In genomic region chr20:10675456-10675848, GRCh38 we compare ENCODE assay signal across 8 cellular contexts. TPM values are rescaled to one million over a fixed set of nuclear protein-coding genes. Genes with fewer than 3 reads are reported as not detected.
DNase-seq lines count a peak whose midpoint lies in the region; ATAC-seq and TF ChIP-seq lines count a peak whose summit lies in the region.
"Had no signal": no experiment of that assay in that cellular context is flagged by ENCODE, and none has a peak within 500 bp of the region (broad histone marks: within the 10 kb centered on the region; RNA-seq: fewer than 3 reads in every experiment).

No MANE protein-coding gene starts in this region.

- H3K9me3 ChIP-seq in HUES6 (ENCODE audit: control insufficient read depth, insufficient read depth, low read depth, low read length) = no peaks in the 10 kb centered on the region

- peaks cover 23% of the 10 kb centered on the region for H3K4me1 ChIP-seq in HUES6 (ENCODE audit: control insufficient read depth, insufficient read depth, low read length)

- H3K36me3 Mint-ChIP-seq in WTC11 = no peaks in the 10 kb centered on the region
- H3K36me3 Mint-ChIP-seq in glutamatergic neuron (ENCODE audit: unreplicated experiment) = no peaks in the 10 kb centered on the region
- H3K36me3 Mint-ChIP-seq: activated CD8-positive, alpha-beta memory T cell treated with anti-CD3 and anti-CD28 coated beads, Interleukin-2, amount 10 ng/mL, durations not matched to agents 7 days and 5 days had no signal

- H3K27ac ChIP-seq in HUES6 (ENCODE audit: low read depth, low read length) (no peak overlapping the region), skin epidermis (peak overlapping the region in 13 of 21 experiments; percentile 90 to 99 (median 98))

- H3K4me3 Mint-ChIP-seq in WTC11 = peak overlapping the region; percentile 74
- peak overlapping the region; percentile 80 for H3K4me3 Mint-ChIP-seq in glutamatergic neuron (ENCODE audit: unreplicated experiment)

- H3K9me3 Mint-ChIP-seq in WTC11 = no peaks in the 10 kb centered on the region
- H3K9me3 Mint-ChIP-seq in glutamatergic neuron (ENCODE audit: unreplicated experiment) = peaks cover 2% of the 10 kb centered on the region

- H3K27ac Mint-ChIP-seq in WTC11 (peak overlapping the region; percentile 82), glutamatergic neuron (ENCODE audit: unreplicated experiment) (no peak overlapping the region)
- H3K27ac Mint-ChIP-seq: activated CD8-positive, alpha-beta memory T cell treated with anti-CD3 and anti-CD28 coated beads, Interleukin-2, amount 10 ng/mL, durations not matched to agents 7 days and 5 days had no signal

- H3K27me3 ChIP-seq in HUES6 (ENCODE audit: control insufficient read depth, insufficient read depth, low read length) = no peaks in the 10 kb centered on the region

- H3K4me1 Mint-ChIP-seq in WTC11 = peaks cover 30% of the 10 kb centered on the region
- H3K4me1 Mint-ChIP-seq in glutamatergic neuron (ENCODE audit: low read depth, unreplicated experiment) = peaks cover 9% of the 10 kb centered on the region

- POLR2A ChIA-PET in WTC11 (lab: Charles Lee) = interaction anchor here (0.7 to 2.1 kb wide), 4 partner anchors 11 to 303 kb away, joined by 3 to 12 read pairs (median 6); no protein-coding TSS in a partner anchor

- H3K4me3 ChIP-seq in HUES6 (ENCODE audit: low read depth, low read length) (peak overlapping the region; percentile 93), skin epidermis (peak overlapping the region in 2 of 7 experiments; percentile 71)

- TF ChIP-seq CTCF in WTC11 (IDR thresholded peaks at IDR 0.05) (no peak), glutamatergic neuron (IDR thresholded peaks at IDR 0.05; ENCODE audit: partially characterized antibody, unreplicated experiment) (no peak)

- H3K27me3 Mint-ChIP-seq in WTC11 (ENCODE audit: low read depth) (no peaks in the 10 kb centered on the region), glutamatergic neuron (ENCODE audit: unreplicated experiment) (peaks cover 2% of the 10 kb centered on the region)

- DNase-seq in WTC11 (ENCODE audit: low spot score) (no peak), glutamatergic neuron (no peak), NCI-H524 (lab: John Stamatoyannopoulos, UW) (no peak)
- no peak for DNase-seq in stimulated activated CD4-positive, alpha-beta T cell treated with anti-CD3 and anti-CD28 coated beads, Interleukin-2, amount 100 ng/mL, for 48 hours

- CTCF ChIA-PET in WTC11 (lab: Charles Lee) = interaction anchor here (0.6 to 3.5 kb wide), 9 partner anchors 8 to 537 kb away, joined by 3 to 22 read pairs (median 4); no protein-coding TSS in a partner anchor

- no peaks in the 10 kb centered on the region; the same call in 1 of the 2 replicates for H3K36me3 ChIP-seq in HUES6 (ENCODE audit: control insufficient read depth, insufficient read depth, low read length)

- ATAC-seq in WTC11 = no peak
- no peak for ATAC-seq in HG02973 (IDR thresholded peaks at IDR 0.05; ENCODE audit: unreplicated experiment)

- H3K9ac ChIP-seq in HUES6 (ENCODE audit: low read length) = peak overlapping the region; percentile 90

TF ChIP-seq in WTC11, 78 proteins besides CTCF, POLR2A, EP300 and RAD21 (continues in another document):
- TF ChIP-seq CBFB (CRISPR knock-in tag; IDR thresholded peaks at IDR 0.05; ENCODE audit: low read depth) (no peak), RORB (CRISPR knock-in tag; IDR thresholded peaks at IDR 0.05) (no peak), ZNF423 (CRISPR knock-in tag; IDR thresholded peaks at IDR 0.05) (no peak), NR1H2 (CRISPR knock-in tag; IDR thresholded peaks at IDR 0.05) (no peak), IRF1 (CRISPR knock-in tag; IDR thresholded peaks at IDR 0.05) (no peak), GRHL2 (CRISPR knock-in tag; IDR thresholded peaks at IDR 0.05; ENCODE audit: insufficient replicate concordance, severe bottlenecking) (no peak), ZNF138 (CRISPR knock-in tag; conservative IDR thresholded peaks at IDR 0.05) (no peak), JAZF1 (CRISPR knock-in tag; IDR thresholded peaks at IDR 0.05) (no peak), NR3C1 (CRISPR knock-in tag; conservative IDR thresholded peaks at IDR 0.05; ENCODE audit: low read depth) (no peak), TP53 (CRISPR knock-in tag; IDR thresholded peaks at IDR 0.05) (no peak), NFATC4 (CRISPR knock-in tag; IDR thresholded peaks at IDR 0.05) (no peak)
- TF ChIP-seq, protein P1, sequence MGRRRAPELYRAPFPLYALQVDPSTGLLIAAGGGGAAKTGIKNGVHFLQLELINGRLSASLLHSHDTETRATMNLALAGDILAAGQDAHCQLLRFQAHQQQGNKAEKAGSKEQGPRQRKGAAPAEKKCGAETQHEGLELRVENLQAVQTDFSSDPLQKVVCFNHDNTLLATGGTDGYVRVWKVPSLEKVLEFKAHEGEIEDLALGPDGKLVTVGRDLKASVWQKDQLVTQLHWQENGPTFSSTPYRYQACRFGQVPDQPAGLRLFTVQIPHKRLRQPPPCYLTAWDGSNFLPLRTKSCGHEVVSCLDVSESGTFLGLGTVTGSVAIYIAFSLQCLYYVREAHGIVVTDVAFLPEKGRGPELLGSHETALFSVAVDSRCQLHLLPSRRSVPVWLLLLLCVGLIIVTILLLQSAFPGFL (CRISPR knock-in tag; IDR thresholded peaks at IDR 0.05; ENCODE audit: borderline replicate concordance) = no peak
- TF ChIP-seq, protein P2, sequence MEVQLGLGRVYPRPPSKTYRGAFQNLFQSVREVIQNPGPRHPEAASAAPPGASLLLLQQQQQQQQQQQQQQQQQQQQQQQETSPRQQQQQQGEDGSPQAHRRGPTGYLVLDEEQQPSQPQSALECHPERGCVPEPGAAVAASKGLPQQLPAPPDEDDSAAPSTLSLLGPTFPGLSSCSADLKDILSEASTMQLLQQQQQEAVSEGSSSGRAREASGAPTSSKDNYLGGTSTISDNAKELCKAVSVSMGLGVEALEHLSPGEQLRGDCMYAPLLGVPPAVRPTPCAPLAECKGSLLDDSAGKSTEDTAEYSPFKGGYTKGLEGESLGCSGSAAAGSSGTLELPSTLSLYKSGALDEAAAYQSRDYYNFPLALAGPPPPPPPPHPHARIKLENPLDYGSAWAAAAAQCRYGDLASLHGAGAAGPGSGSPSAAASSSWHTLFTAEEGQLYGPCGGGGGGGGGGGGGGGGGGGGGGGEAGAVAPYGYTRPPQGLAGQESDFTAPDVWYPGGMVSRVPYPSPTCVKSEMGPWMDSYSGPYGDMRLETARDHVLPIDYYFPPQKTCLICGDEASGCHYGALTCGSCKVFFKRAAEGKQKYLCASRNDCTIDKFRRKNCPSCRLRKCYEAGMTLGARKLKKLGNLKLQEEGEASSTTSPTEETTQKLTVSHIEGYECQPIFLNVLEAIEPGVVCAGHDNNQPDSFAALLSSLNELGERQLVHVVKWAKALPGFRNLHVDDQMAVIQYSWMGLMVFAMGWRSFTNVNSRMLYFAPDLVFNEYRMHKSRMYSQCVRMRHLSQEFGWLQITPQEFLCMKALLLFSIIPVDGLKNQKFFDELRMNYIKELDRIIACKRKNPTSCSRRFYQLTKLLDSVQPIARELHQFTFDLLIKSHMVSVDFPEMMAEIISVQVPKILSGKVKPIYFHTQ (CRISPR knock-in tag; IDR thresholded peaks at IDR 0.05) = no peak
- TF ChIP-seq, protein P3, sequence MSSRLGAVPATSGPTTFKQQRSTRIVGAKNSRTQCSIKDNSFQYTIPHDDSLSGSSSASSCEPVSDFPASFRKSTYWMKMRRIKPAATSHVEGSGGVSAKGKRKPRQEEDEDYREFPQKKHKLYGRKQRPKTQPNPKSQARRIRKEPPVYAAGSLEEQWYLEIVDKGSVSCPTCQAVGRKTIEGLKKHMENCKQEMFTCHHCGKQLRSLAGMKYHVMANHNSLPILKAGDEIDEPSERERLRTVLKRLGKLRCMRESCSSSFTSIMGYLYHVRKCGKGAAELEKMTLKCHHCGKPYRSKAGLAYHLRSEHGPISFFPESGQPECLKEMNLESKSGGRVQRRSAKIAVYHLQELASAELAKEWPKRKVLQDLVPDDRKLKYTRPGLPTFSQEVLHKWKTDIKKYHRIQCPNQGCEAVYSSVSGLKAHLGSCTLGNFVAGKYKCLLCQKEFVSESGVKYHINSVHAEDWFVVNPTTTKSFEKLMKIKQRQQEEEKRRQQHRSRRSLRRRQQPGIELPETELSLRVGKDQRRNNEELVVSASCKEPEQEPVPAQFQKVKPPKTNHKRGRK (CRISPR knock-in tag; IDR thresholded peaks at IDR 0.05; ENCODE audit: borderline replicate concordance) = no peak
- TF ChIP-seq, protein P4, sequence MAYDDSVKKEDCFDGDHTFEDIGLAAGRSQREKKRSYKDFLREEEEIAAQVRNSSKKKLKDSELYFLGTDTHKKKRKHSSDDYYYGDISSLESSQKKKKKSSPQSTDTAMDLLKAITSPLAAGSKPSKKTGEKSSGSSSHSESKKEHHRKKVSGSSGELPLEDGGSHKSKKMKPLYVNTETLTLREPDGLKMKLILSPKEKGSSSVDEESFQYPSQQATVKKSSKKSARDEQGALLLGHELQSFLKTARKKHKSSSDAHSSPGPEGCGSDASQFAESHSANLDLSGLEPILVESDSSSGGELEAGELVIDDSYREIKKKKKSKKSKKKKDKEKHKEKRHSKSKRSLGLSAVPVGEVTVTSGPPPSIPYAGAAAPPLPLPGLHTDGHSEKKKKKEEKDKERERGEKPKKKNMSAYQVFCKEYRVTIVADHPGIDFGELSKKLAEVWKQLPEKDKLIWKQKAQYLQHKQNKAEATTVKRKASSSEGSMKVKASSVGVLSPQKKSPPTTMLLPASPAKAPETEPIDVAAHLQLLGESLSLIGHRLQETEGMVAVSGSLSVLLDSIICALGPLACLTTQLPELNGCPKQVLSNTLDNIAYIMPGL (CRISPR knock-in tag; IDR thresholded peaks at IDR 0.05) = no peak
- TF ChIP-seq, protein P5, sequence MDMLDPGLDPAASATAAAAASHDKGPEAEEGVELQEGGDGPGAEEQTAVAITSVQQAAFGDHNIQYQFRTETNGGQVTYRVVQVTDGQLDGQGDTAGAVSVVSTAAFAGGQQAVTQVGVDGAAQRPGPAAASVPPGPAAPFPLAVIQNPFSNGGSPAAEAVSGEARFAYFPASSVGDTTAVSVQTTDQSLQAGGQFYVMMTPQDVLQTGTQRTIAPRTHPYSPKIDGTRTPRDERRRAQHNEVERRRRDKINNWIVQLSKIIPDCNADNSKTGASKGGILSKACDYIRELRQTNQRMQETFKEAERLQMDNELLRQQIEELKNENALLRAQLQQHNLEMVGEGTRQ (CRISPR knock-in tag; IDR thresholded peaks at IDR 0.05) = no peak

RNA-seq across cellular contexts. Expression of gene JAG1, which starts 1.7 kb away (rescaled TPM):
- total RNA-seq in WTC11 (2021) (38.3 to 45.2 TPM (median 41.6 TPM) in 3 replicates), glutamatergic neuron (ENCODE audit: unreplicated experiment) (11.4 TPM)
